Comparison of ENCODE assay signal across 11 cellular contexts in the genomic region with DNA sequence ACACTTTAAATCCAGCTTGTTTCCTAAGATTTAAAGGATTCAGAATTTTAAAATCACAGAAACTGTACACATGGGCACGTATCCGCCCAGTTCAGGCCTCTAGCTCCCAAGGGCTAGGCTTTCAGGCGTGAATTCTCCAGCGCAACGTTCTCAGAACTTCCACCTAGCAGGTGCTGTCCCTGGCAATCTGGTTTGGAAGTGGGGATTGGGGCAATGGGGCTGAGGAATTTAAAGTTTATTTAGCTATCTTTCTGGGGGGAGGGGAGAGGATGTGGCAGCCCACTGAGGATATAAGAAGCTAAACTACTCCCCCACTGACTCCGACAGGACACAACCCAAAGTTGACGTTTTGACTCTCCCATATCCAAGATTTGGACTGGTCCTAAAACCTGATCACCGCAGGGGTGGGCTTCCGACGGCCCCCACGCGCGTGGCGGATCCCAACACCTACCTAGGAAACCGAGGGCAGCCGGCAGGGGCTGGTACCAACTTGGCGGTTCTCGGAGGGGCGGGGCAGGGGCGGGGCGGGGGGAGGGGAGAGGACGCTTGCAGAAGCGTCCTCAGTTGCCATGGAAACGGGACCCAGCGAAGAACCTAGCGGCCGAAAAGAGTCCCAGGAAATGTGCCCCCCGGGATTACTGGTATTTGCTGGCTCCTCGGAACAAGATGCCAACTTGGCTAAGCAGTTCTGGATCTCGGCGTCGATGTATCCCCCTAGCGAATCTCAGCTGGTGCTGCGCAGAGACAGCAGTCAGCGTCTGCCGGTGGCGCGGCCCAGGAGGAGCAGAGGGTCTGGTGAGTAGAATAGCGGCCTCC. TPM values are rescaled to one million over a fixed set of nuclear protein-coding genes. Genes with fewer than 3 reads are reported as not detected.
A peak's percentile ranks its signal among the peaks of the same experiment; 100 is the strongest.
DNase-seq lines count a peak whose midpoint lies in the region; ATAC-seq and TF ChIP-seq lines count a peak whose summit lies in the region.
"Had no signal": no experiment of that assay in that cellular context is flagged by ENCODE, and none has a peak within 500 bp of the region (broad histone marks: within the 10 kb centered on the region; RNA-seq: fewer than 3 reads in every experiment).

A gene (plus strand): TSS at position 563 of the 816 bp plus-strand sequence. CDS start 7 bp downstream, at position 570.

- H3K4me1 Mint-ChIP-seq in IgD-negative memory B cell, result peaks cover 0 to 12% (median 4%) of the 10 kb centered on the region in 3 donors
- peaks cover 14% of the 10 kb centered on the region for H3K4me1 Mint-ChIP-seq in activated CD4-positive, alpha-beta memory T cell treated with anti-CD3 and anti-CD28 coated beads, Interleukin-2, amount 10 ng/mL, durations not matched to agents 7 days and 5 days

- no peaks in the 10 kb centered on the region for H3K9me3 Mint-ChIP-seq in IgD-negative memory B cell
- H3K9me3 Mint-ChIP-seq in activated CD4-positive, alpha-beta memory T cell treated with anti-CD3 and anti-CD28 coated beads, Interleukin-2, amount 10 ng/mL, durations not matched to agents 7 days and 5 days, result no peaks in the 10 kb centered on the region

- peak within 1 kb of the TSS; percentile 47 for H3K4me3 ChIP-seq in AG04450 (ENCODE audit: low read depth, low read length)
- H3K4me3 ChIP-seq: HAP-1 had no signal

- peak within 1 kb of the TSS; percentile 30 to 88 (median 56) for H3K4me3 Mint-ChIP-seq in IgD-negative memory B cell
- H3K4me3 Mint-ChIP-seq in activated CD4-positive, alpha-beta memory T cell treated with anti-CD3 and anti-CD28 coated beads, Interleukin-2, amount 10 ng/mL, durations not matched to agents 7 days and 5 days, result no peak within 1 kb of the TSS

- POLR2A ChIA-PET in AG04450 (lab: Yijun Ruan, JAX), result interaction anchor here (1.0 kb wide), 1 partner anchor 49 kb away, joined by 4 read pairs; no protein-coding TSS in a partner anchor
- POLR2A ChIA-PET in activated CD4-positive, alpha-beta memory T cell treated with anti-CD3 and anti-CD28 coated beads, Interleukin-2, amount 10 ng/mL, durations not matched to agents 7 days and 5 days (lab: Charles Lee), result no interaction called here

- DNase-seq in AG04450 (ENCODE audit: low read depth, low spot score), result no peak
- DNase-seq in astrocyte of the hippocampus (ENCODE audit: low read depth, low spot score), result peak; percentile 65
- DNase-seq in left kidney (ENCODE audit: low read depth, low spot score), result peak; percentile 67
- no peak for DNase-seq in AML-193 (lab: John Stamatoyannopoulos, UW)
- no peak for DNase-seq in activated CD4-positive, alpha-beta memory T cell treated with anti-CD3 and anti-CD28 coated beads, Interleukin-2, amount 10 ng/mL, durations not matched to agents 7 days and 5 days
- no peak for DNase-seq in NCI-H2196 (lab: John Stamatoyannopoulos, UW; ENCODE audit: unreplicated experiment)
- DNase-seq: NCI-H1105 had no signal

- H3K27ac ChIP-seq in AG04450 (ENCODE audit: low read depth, low read length), result no peak within 1 kb of the TSS

- no peaks in the 10 kb centered on the region for H3K9me3 ChIP-seq in AG04450 (ENCODE audit: control insufficient read depth, insufficient read depth, low read length)
- H3K9me3 ChIP-seq: HAP-1 had no signal

- peaks cover 25% of the 10 kb centered on the region for H3K27me3 Mint-ChIP-seq in IgD-negative memory B cell
- peaks cover 45% of the 10 kb centered on the region for H3K27me3 Mint-ChIP-seq in activated CD4-positive, alpha-beta memory T cell treated with anti-CD3 and anti-CD28 coated beads, Interleukin-2, amount 10 ng/mL, durations not matched to agents 7 days and 5 days

- CTCF ChIA-PET in AG04450 (lab: Charles Lee), result interaction anchor here (0.7 to 1.6 kb wide), 2 partner anchors 90 to 232 kb away, joined by 3 to 4 read pairs; no protein-coding TSS in a partner anchor
- CTCF ChIA-PET in activated CD4-positive, alpha-beta memory T cell treated with anti-CD3 and anti-CD28 coated beads, Interleukin-2, amount 10 ng/mL, durations not matched to agents 7 days and 5 days (lab: Charles Lee), result interaction anchor here (1.0 to 2.2 kb wide), 2 partner anchors 19 to 68 kb away, joined by 3 to 6 read pairs; no protein-coding TSS in a partner anchor

- H3K27me3 ChIP-seq in AG04450 (ENCODE audit: control insufficient read depth, insufficient read depth, low read length), result no peaks in the 10 kb centered on the region

- TF ChIP-seq CTCF in AG04450 (IDR thresholded peaks at IDR 0.05; ENCODE audit: low read depth, low read length), result peak; percentile 38

- no peak within 1 kb of the TSS for H3K27ac Mint-ChIP-seq in IgD-negative memory B cell
- H3K27ac Mint-ChIP-seq in activated CD4-positive, alpha-beta memory T cell treated with anti-CD3 and anti-CD28 coated beads, Interleukin-2, amount 10 ng/mL, durations not matched to agents 7 days and 5 days, result no peak within 1 kb of the TSS

- no peak for ATAC-seq in HG03565 (IDR thresholded peaks at IDR 0.05; ENCODE audit: unreplicated experiment)

- H3K36me3 Mint-ChIP-seq in IgD-negative memory B cell, result peaks cover 4% of the 10 kb centered on the region
- H3K36me3 Mint-ChIP-seq in activated CD4-positive, alpha-beta memory T cell treated with anti-CD3 and anti-CD28 coated beads, Interleukin-2, amount 10 ng/mL, durations not matched to agents 7 days and 5 days (ENCODE audit: low read depth), result no peaks in the 10 kb centered on the region

RNA-seq across cellular contexts. Expression of the gene that starts here (rescaled TPM):
- polyA plus RNA-seq in AG04450 (2011; rRNA removed) (0.24 and 0.31 TPM in 2 replicates), IgD-negative memory B cell (not detected)
- not detected in 2 replicates for polyA minus RNA-seq in AG04450 (2011; rRNA and poly(A)+ RNA removed)
- total RNA-seq in activated CD4-positive, alpha-beta memory T cell treated with anti-CD3 and anti-CD28 coated beads, Interleukin-2, amount 10 ng/mL, durations not matched to agents 7 days and 5 days, result not detected
- total RNA-seq: lung microvascular endothelial cell had no signal

Comparison
In these comparisons a context has a peak if more than half of its experiments do, and no peak if none do; other contexts are left out.
1. DNase-seq: peak in astrocyte of the hippocampus (single experiment) and left kidney (single experiment); none in AG04450 (single experiment), AML-193 (0 of 2), activated CD4-positive, alpha-beta memory T cell treated with anti-CD3 and anti-CD28 coated beads, Interleukin-2, amount 10 ng/mL, durations not matched to agents 7 days and 5 days (single experiment) and NCI-H2196 (single experiment).